In the genomic region with DNA sequence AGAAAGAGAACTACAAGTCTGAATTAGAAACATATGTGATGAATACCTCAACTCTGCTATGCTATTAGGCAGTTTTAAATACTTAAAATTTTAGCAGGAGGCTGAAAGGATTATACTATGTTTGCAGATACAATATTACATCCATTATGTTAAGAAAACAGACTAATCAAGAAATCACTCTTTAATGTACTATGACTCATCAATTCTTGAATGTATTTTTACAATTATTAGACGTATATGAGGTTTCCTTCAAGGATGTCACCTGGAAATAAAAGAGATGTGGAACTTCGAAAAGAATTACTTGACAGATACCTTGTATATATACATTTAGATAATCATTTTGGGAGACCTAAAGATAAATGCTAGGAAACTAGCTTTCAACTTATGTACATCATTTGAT, we compare ENCODE assay signal across 27 cellular contexts.
"Had no signal": no experiment of that assay in that cellular context is flagged by ENCODE, and none has a peak within 500 bp of the region (broad histone marks: within the 10 kb centered on the region; RNA-seq: fewer than 3 reads in every experiment).

No MANE protein-coding gene starts in this region.

- H3K27me3 Mint-ChIP-seq: dendritic cell treated with granulocyte-macrophage colony-stimulating factor and Interleukin-4, amounts not matched to agents 40 ng/mL and 50 ng/mL, for 4 days; effector memory CD8-positive, alpha-beta T cell; naive B cell had no signal

- H3K36me3 ChIP-seq: colonic mucosa, esophagus squamous epithelium, gastrocnemius medialis, heart right ventricle, left lung, lower lobe of right lung had no signal

- H3K4me3 Mint-ChIP-seq: dendritic cell treated with granulocyte-macrophage colony-stimulating factor and Interleukin-4, amounts not matched to agents 40 ng/mL and 50 ng/mL, for 4 days; effector memory CD8-positive, alpha-beta T cell; endodermal cell; mesothelial cell of epicardium; naive B cell had no signal

- FAIRE-seq: islet of Langerhans, keratinocyte had no signal

- ATAC-seq: effector memory CD8-positive, alpha-beta T cell; esophagus mucosa; gastrocnemius medialis; heart right ventricle; left cardiac atrium; left lung; left ventricle myocardium superior; lower lobe of right lung; mucosa of descending colon had no signal

- H3K27ac Mint-ChIP-seq: dendritic cell treated with granulocyte-macrophage colony-stimulating factor and Interleukin-4, amounts not matched to agents 40 ng/mL and 50 ng/mL, for 4 days; effector memory CD8-positive, alpha-beta T cell; endodermal cell; mesothelial cell of epicardium; naive B cell had no signal

- H3K9me3 ChIP-seq: colonic mucosa, esophagus squamous epithelium, gastrocnemius medialis, left lung, lower lobe of right lung, mucosa of descending colon had no signal

- DNase-seq: colonic mucosa; cortex of kidney; effector CD8-positive, alpha-beta T cell; effector memory CD8-positive, alpha-beta T cell; endodermal cell; erythroblast; esophagus squamous epithelium; foreskin fibroblast; foreskin melanocyte; gastrocnemius medialis; glutamatergic neuron; head of caudate nucleus; heart right ventricle; hippocampal formation; left cardiac atrium; left lung; left ventricle myocardium superior; lower lobe of right lung; mesenchymal stem cell; mucosa of descending colon; naive B cell had no signal

- H3K4me1 Mint-ChIP-seq: endodermal cell, mesothelial cell of epicardium, naive B cell had no signal

- H3K27ac ChIP-seq: colonic mucosa, epithelial cell of prostate, esophagus squamous epithelium, gastrocnemius medialis, heart right ventricle, left lung, lower lobe of right lung had no signal

- H3K27me3 ChIP-seq: colonic mucosa, esophagus squamous epithelium, gastrocnemius medialis, heart right ventricle, left lung had no signal

- H3K4me3 ChIP-seq: colonic mucosa, esophagus squamous epithelium, gastrocnemius medialis, heart right ventricle, left lung, lower lobe of right lung, mucosa of descending colon had no signal

- H3K4me1 ChIP-seq: colonic mucosa, esophagus squamous epithelium, gastrocnemius medialis, heart right ventricle, left lung, lower lobe of right lung had no signal

- H3K9me3 Mint-ChIP-seq: dendritic cell treated with granulocyte-macrophage colony-stimulating factor and Interleukin-4, amounts not matched to agents 40 ng/mL and 50 ng/mL, for 4 days; endodermal cell had no signal

- H3K36me3 Mint-ChIP-seq: mesothelial cell of epicardium, naive B cell had no signal
